ENCODE assay signal across 1 cellular context in the genomic region with DNA sequence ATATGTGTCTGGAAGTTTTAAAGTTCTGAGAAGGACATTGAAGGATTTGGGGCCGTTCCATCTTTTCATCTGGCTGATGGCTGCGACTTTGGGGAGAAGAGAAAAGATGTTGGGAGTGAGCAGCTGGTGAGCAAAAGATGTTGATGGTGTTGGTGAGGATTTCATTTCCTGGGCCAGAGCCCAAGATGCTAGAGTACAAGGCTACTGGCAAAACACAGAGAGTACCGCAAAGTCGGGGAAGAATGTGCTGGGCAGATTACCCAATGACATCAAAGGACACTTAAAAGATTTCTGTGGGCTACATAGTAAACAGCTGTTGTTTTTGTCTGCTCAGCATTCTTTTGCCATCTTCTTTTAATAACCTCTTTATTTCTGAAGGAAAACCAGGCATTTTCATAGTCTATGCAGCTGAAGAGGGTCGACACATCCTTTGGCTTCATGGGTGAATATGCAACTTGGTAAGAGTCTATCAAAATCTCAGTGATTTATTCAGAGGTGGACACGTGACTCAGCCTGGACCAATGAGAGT.
TF ChIP-seq lines count a peak whose summit lies in the region.

No MANE protein-coding gene starts in this region.

TF ChIP-seq in GM23338, 12 proteins besides CTCF, POLR2A, EP300 and RAD21 (continued from another document):
- TF ChIP-seq, protein P1, sequence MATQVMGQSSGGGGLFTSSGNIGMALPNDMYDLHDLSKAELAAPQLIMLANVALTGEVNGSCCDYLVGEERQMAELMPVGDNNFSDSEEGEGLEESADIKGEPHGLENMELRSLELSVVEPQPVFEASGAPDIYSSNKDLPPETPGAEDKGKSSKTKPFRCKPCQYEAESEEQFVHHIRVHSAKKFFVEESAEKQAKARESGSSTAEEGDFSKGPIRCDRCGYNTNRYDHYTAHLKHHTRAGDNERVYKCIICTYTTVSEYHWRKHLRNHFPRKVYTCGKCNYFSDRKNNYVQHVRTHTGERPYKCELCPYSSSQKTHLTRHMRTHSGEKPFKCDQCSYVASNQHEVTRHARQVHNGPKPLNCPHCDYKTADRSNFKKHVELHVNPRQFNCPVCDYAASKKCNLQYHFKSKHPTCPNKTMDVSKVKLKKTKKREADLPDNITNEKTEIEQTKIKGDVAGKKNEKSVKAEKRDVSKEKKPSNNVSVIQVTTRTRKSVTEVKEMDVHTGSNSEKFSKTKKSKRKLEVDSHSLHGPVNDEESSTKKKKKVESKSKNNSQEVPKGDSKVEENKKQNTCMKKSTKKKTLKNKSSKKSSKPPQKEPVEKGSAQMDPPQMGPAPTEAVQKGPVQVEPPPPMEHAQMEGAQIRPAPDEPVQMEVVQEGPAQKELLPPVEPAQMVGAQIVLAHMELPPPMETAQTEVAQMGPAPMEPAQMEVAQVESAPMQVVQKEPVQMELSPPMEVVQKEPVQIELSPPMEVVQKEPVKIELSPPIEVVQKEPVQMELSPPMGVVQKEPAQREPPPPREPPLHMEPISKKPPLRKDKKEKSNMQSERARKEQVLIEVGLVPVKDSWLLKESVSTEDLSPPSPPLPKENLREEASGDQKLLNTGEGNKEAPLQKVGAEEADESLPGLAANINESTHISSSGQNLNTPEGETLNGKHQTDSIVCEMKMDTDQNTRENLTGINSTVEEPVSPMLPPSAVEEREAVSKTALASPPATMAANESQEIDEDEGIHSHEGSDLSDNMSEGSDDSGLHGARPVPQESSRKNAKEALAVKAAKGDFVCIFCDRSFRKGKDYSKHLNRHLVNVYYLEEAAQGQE (IDR thresholded peaks at IDR 0.05; ENCODE audit: unreplicated experiment), result no peak
- TF ChIP-seq, protein P2, sequence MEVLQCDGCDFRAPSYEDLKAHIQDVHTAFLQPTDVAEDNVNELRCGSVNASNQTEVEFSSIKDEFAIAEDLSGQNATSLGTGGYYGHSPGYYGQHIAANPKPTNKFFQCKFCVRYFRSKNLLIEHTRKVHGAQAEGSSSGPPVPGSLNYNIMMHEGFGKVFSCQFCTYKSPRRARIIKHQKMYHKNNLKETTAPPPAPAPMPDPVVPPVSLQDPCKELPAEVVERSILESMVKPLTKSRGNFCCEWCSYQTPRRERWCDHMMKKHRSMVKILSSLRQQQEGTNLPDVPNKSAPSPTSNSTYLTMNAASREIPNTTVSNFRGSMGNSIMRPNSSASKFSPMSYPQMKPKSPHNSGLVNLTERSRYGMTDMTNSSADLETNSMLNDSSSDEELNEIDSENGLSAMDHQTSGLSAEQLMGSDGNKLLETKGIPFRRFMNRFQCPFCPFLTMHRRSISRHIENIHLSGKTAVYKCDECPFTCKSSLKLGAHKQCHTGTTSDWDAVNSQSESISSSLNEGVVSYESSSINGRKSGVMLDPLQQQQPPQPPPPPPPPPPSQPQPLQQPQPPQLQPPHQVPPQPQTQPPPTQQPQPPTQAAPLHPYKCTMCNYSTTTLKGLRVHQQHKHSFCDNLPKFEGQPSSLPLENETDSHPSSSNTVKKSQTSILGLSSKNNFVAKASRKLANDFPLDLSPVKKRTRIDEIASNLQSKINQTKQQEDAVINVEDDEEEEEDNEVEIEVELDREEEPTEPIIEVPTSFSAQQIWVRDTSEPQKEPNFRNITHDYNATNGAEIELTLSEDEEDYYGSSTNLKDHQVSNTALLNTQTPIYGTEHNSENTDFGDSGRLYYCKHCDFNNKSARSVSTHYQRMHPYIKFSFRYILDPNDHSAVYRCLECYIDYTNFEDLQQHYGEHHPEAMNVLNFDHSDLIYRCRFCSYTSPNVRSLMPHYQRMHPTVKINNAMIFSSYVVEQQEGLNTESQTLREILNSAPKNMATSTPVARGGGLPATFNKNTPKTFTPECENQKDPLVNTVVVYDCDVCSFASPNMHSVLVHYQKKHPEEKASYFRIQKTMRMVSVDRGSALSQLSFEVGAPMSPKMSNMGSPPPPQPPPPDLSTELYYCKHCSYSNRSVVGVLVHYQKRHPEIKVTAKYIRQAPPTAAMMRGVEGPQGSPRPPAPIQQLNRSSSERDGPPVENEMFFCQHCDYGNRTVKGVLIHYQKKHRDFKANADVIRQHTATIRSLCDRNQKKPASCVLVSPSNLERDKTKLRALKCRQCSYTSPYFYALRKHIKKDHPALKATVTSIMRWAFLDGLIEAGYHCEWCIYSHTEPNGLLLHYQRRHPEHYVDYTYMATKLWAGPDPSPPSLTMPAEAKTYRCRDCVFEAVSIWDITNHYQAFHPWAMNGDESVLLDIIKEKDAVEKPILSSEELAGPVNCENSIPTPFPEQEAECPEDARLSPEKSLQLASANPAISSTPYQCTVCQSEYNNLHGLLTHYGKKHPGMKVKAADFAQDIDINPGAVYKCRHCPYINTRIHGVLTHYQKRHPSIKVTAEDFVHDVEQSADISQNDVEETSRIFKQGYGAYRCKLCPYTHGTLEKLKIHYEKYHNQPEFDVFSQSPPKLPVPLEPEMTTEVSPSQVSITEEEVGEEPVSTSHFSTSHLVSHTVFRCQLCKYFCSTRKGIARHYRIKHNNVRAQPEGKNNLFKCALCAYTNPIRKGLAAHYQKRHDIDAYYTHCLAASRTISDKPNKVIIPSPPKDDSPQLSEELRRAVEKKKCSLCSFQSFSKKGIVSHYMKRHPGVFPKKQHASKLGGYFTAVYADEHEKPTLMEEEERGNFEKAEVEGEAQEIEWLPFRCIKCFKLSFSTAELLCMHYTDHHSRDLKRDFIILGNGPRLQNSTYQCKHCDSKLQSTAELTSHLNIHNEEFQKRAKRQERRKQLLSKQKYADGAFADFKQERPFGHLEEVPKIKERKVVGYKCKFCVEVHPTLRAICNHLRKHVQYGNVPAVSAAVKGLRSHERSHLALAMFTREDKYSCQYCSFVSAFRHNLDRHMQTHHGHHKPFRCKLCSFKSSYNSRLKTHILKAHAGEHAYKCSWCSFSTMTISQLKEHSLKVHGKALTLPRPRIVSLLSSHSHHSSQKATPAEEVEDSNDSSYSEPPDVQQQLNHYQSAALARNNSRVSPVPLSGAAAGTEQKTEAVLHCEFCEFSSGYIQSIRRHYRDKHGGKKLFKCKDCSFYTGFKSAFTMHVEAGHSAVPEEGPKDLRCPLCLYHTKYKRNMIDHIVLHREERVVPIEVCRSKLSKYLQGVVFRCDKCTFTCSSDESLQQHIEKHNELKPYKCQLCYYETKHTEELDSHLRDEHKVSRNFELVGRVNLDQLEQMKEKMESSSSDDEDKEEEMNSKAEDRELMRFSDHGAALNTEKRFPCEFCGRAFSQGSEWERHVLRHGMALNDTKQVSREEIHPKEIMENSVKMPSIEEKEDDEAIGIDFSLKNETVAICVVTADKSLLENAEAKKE (CRISPR knock-in tag; IDR thresholded peaks at IDR 0.05), result no peak
- no peak for TF ChIP-seq ZNF114 (CRISPR knock-in tag; IDR thresholded peaks at IDR 0.05)
